ENCODE assay signal across 2 cellular contexts in genomic region chr2:121297866-121298265, GRCh38. TPM values are rescaled to one million over a fixed set of nuclear protein-coding genes. Genes with fewer than 3 reads are reported as not detected.
"Had no signal": no experiment of that assay in that cellular context is flagged by ENCODE, and none has a peak within 500 bp of the region (broad histone marks: within the 10 kb centered on the region; RNA-seq: fewer than 3 reads in every experiment).

No MANE protein-coding gene starts in this region.

RNA-seq across cellular contexts. Expression of gene TFCP2L1, which starts 12.9 kb away (rescaled TPM):
- total RNA-seq: activated T-helper 1 cell treated with anti-CD3 and anti-CD28 coated beads, Interleukin-12 subunit alpha, Interleukin-12 subunit beta, Interleukin-2, Interleukin-4 antibody, amounts not matched to agents 30 ng/mL and 10 ng/mL and 1 ng/mL, durations not matched to agents 14 hours and 24 hours and 36 hours; T-helper 1 cell treated with Interleukin-12 subunit alpha and Interleukin-12 subunit beta and Interleukin-4 antibody, amounts not matched to agents 30 ng/mL and 1 ng/mL, for 36 hours had no signal
